ENCODE assay signal across 9 cellular contexts in the genomic region with DNA sequence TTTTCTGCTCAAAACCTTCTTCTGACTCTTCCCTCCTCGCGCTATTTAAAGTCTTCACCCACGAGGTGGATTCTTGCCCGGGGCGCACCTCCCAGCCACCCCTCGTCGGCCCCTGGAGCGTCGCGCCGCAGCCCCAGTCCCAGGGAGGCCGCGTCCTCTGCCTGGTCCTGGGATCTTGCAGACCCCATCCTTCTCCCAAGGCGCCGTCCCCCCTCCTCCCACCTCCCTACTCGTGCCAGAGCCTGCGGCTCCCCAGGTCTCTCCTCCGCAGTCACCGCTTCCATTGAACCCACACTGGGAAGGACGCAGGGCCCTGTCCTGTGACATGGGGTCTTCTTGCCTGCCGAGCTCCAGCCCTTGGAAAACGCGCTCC. TPM values are rescaled to one million over a fixed set of nuclear protein-coding genes. Genes with fewer than 3 reads are reported as not detected.
DNase-seq lines count a peak whose midpoint lies in the region; ATAC-seq, FAIRE-seq and TF ChIP-seq lines count a peak whose summit lies in the region.
"Had no signal": no experiment of that assay in that cellular context is flagged by ENCODE, and none has a peak within 500 bp of the region (broad histone marks: within the 10 kb centered on the region; RNA-seq: fewer than 3 reads in every experiment).

No MANE protein-coding gene starts in this region.

- H3K36me3 Mint-ChIP-seq in activated CD4-positive, alpha-beta T cell treated with anti-CD3 and anti-CD28 coated beads, Interleukin-2, amount 10 ng/mL, durations not matched to agents 7 days and 5 days (ENCODE audit: low read depth), result peaks cover 45% of the 10 kb centered on the region
- peaks cover 6% of the 10 kb centered on the region for H3K36me3 Mint-ChIP-seq in astrocyte (ENCODE audit: low read depth, unreplicated experiment)

- H2AFZ ChIP-seq in astrocyte (ENCODE audit: low read depth, low read length), result peak overlapping the region; percentile 93

- H3K9me3 ChIP-seq in astrocyte (ENCODE audit: insufficient read depth, low read depth, low read length), result no peaks in the 10 kb centered on the region
- H3K9me3 ChIP-seq in iPS-18c (ENCODE audit: control insufficient read depth, insufficient read depth, low read length), result no peaks in the 10 kb centered on the region

- peak overlapping the region; percentile 96 for H3K27ac Mint-ChIP-seq in activated CD4-positive, alpha-beta T cell treated with anti-CD3 and anti-CD28 coated beads, Interleukin-2, amount 10 ng/mL, durations not matched to agents 7 days and 5 days
- peak overlapping the region; percentile 98 for H3K27ac Mint-ChIP-seq in astrocyte (ENCODE audit: unreplicated experiment)

- no peak for ATAC-seq in HG03175 (IDR thresholded peaks at IDR 0.05; ENCODE audit: unreplicated experiment)

- H4K20me1 ChIP-seq in astrocyte (ENCODE audit: insufficient read depth, low read length), result no peaks in the 10 kb centered on the region

- no peak for DNase-seq in activated CD4-positive, alpha-beta T cell treated with anti-CD3 and anti-CD28 coated beads, Interleukin-2, amount 10 ng/mL, durations not matched to agents 7 days and 5 days
- DNase-seq in activated CD4-positive, alpha-beta T cell treated with anti-CD3 and anti-CD28 coated beads, Interleukin-2, amount 50 U/mL, for 4 hours, result no peak
- DNase-seq in HL-60 (ENCODE audit: low read depth in 1 of 2, low spot score in 1 of 2) (peak in 1 of 2 experiments; percentile 1), astrocyte (ENCODE audit: low read depth) (no peak), cerebellar nuclear complex (lab: John Stamatoyannopoulos, UW) (no peak)

- TF ChIP-seq CTCF in HL-60 (IDR thresholded peaks at IDR 0.05; ENCODE audit: insufficient read depth, low read length) (no peak), astrocyte (IDR thresholded peaks at IDR 0.05; ENCODE audit: insufficient read depth, low read depth, low read length) (no peak)

- no peak for FAIRE-seq in astrocyte (lab: Jason Lieb, UNC)
- FAIRE-seq: colon had no signal

- H3K79me2 ChIP-seq in astrocyte (ENCODE audit: insufficient read depth, low read length), result peaks cover 12% of the 10 kb centered on the region

- H3K4me3 ChIP-seq in HL-60 (replicated peaks; ENCODE audit: insufficient read depth, low read length) (peak overlapping the region; percentile 64), astrocyte (ENCODE audit: insufficient read depth, low read depth, low read length) (peak overlapping the region; percentile 80), iPS-18c (ENCODE audit: insufficient read depth, low read depth, low read length) (peak overlapping the region; percentile 92), skin epidermis (peak overlapping the region; percentile 55 to 86 (median 76))

- H3K4me1 Mint-ChIP-seq in activated CD4-positive, alpha-beta T cell treated with anti-CD3 and anti-CD28 coated beads, Interleukin-2, amount 10 ng/mL, durations not matched to agents 7 days and 5 days, result peaks cover 27% of the 10 kb centered on the region
- peaks cover 3% of the 10 kb centered on the region for H3K4me1 Mint-ChIP-seq in astrocyte (ENCODE audit: low read depth, unreplicated experiment)

- POLR2A ChIA-PET in activated CD4-positive, alpha-beta T cell treated with anti-CD3 and anti-CD28 coated beads, Interleukin-2, amount 10 ng/mL, durations not matched to agents 7 days and 5 days (lab: Charles Lee), result no interaction called here

- peaks cover 15% of the 10 kb centered on the region for H3K9me3 Mint-ChIP-seq in activated CD4-positive, alpha-beta T cell treated with anti-CD3 and anti-CD28 coated beads, Interleukin-2, amount 10 ng/mL, durations not matched to agents 7 days and 5 days
- H3K9me3 Mint-ChIP-seq in astrocyte (ENCODE audit: unreplicated experiment), result peaks cover 8% of the 10 kb centered on the region

- H3K4me2 ChIP-seq in astrocyte (ENCODE audit: low read length), result peak overlapping the region; percentile 97

- H3K27me3 ChIP-seq in HL-60 (ENCODE audit: insufficient read depth, poor library complexity, severe bottlenecking) (no peaks in the 10 kb centered on the region), astrocyte (ENCODE audit: insufficient read depth, low read length) (no peaks in the 10 kb centered on the region)

- CTCF ChIA-PET in activated CD4-positive, alpha-beta T cell treated with anti-CD3 and anti-CD28 coated beads, Interleukin-2, amount 10 ng/mL, durations not matched to agents 7 days and 5 days (lab: Charles Lee), result no interaction called here

- H3K36me3 ChIP-seq in astrocyte (ENCODE audit: insufficient read depth, low read length), result no peaks in the 10 kb centered on the region

- H3K4me3 Mint-ChIP-seq in activated CD4-positive, alpha-beta T cell treated with anti-CD3 and anti-CD28 coated beads, Interleukin-2, amount 10 ng/mL, durations not matched to agents 7 days and 5 days, result peak overlapping the region; percentile 99
- H3K4me3 Mint-ChIP-seq in astrocyte (ENCODE audit: unreplicated experiment), result peak overlapping the region; percentile 98

- H3K4me1 ChIP-seq in astrocyte (ENCODE audit: insufficient read depth, low read length), result no peaks in the 10 kb centered on the region

- peak overlapping the region; percentile 96 for H3K27ac ChIP-seq in HL-60 (replicated peaks)
- peak overlapping the region; percentile 54 for H3K27ac ChIP-seq in astrocyte (ENCODE audit: low read depth, low read length)
- H3K27ac ChIP-seq in skin epidermis, result peak overlapping the region; percentile 72 to 97 (median 90)

- H3K9ac ChIP-seq in astrocyte (ENCODE audit: low read length), result peak overlapping the region; percentile 84

- no peaks in the 10 kb centered on the region for H3K27me3 Mint-ChIP-seq in activated CD4-positive, alpha-beta T cell treated with anti-CD3 and anti-CD28 coated beads, Interleukin-2, amount 10 ng/mL, durations not matched to agents 7 days and 5 days
- no peaks in the 10 kb centered on the region for H3K27me3 Mint-ChIP-seq in astrocyte (ENCODE audit: low read depth, unreplicated experiment)

RNA-seq across cellular contexts. Expression of gene ZNF808, which starts 0.5 kb away (rescaled TPM):
- total RNA-seq in activated CD4-positive, alpha-beta T cell treated with anti-CD3 and anti-CD28 coated beads, Interleukin-2, amount 10 ng/mL, durations not matched to agents 7 days and 5 days, result 10 to 100 TPM; 36.3 to 40.5 TPM
- total RNA-seq in astrocyte, result 15.1 and 18.0 TPM in 2 replicates

RNA-seq across cellular contexts. Expression of gene ZNF701, which starts 42.1 kb away (rescaled TPM):
- 10 to 100 TPM; 30.5 to 33.4 TPM for total RNA-seq in activated CD4-positive, alpha-beta T cell treated with anti-CD3 and anti-CD28 coated beads, Interleukin-2, amount 10 ng/mL, durations not matched to agents 7 days and 5 days
- 10.9 and 15.6 TPM in 2 replicates for total RNA-seq in astrocyte
